ENCODE assay signal across 9 cellular contexts in genomic region chr6:155174576-155175174, GRCh38.
DNase-seq lines count a peak whose midpoint lies in the region; ATAC-seq and TF ChIP-seq lines count a peak whose summit lies in the region.
"Had no signal": no experiment of that assay in that cellular context is flagged by ENCODE, and none has a peak within 500 bp of the region (broad histone marks: within the 10 kb centered on the region; RNA-seq: fewer than 3 reads in every experiment).

No MANE protein-coding gene starts in this region.

- TF ChIP-seq EP300 in neural cell (conservative IDR thresholded peaks at IDR 0.05; ENCODE audit: poor library complexity, severe bottlenecking), result no peak

- H3K4me1 Mint-ChIP-seq in H9, result peaks cover 28 to 31% of the 10 kb centered on the region in 2 experiments
- H3K4me1 Mint-ChIP-seq in activated T-cell treated with anti-CD3 and anti-CD28 coated beads, Interleukin-2, amount 50 U/mL, for 24 hours (ENCODE audit: low read depth), result peaks cover 52% of the 10 kb centered on the region

- H3K79me2 ChIP-seq in H9 (ENCODE audit: insufficient read depth, low read length) (no peaks in the 10 kb centered on the region), Karpas-422 (ENCODE audit: low read length) (no peaks in the 10 kb centered on the region), OCI-LY3 (ENCODE audit: low read length) (no peaks in the 10 kb centered on the region), fibroblast of lung (ENCODE audit: control insufficient read depth, insufficient read depth, low read length) (no peaks in the 10 kb centered on the region), neural cell (replicated peaks; ENCODE audit: insufficient read depth, low read length) (no peaks in the 10 kb centered on the region)

- peak; percentile 92 for TF ChIP-seq RAD21 in neural cell (conservative IDR thresholded peaks at IDR 0.05)

- no peak overlapping the region for H3K9ac ChIP-seq in H9 (ENCODE audit: extremely low read depth, insufficient read length, low read length)
- H3K9ac ChIP-seq in Karpas-422 (ENCODE audit: low read length), result no peak overlapping the region
- no peak overlapping the region for H3K9ac ChIP-seq in OCI-LY3 (ENCODE audit: low read length)
- H3K9ac ChIP-seq in fibroblast of lung (ENCODE audit: insufficient read depth, low read length), result no peak overlapping the region
- peak overlapping the region; percentile 9 for H3K9ac ChIP-seq in neural cell (ENCODE audit: low read length)

- H3K36me3 ChIP-seq in GM06990 (ENCODE audit: control insufficient read depth, insufficient read depth, low read length) (no peaks in the 10 kb centered on the region), Karpas-422 (ENCODE audit: insufficient read depth, low read length) (no peaks in the 10 kb centered on the region), OCI-LY3 (replicated peaks; ENCODE audit: low read depth, low read length) (no peaks in the 10 kb centered on the region), fibroblast of lung (ENCODE audit: control insufficient read depth, insufficient read depth, low read length) (no peaks in the 10 kb centered on the region), neural cell (ENCODE audit: insufficient read depth, low read length) (no peaks in the 10 kb centered on the region), aorta (ENCODE audit: control insufficient read depth in 1 of 2, insufficient read depth in 2 of 2, low read length in 1 of 2) (no peaks in the 10 kb centered on the region)

- H3K56ac ChIP-seq in H9 (ENCODE audit: insufficient read length, low read depth, low read length), result no peak overlapping the region

- no peak overlapping the region for H3K18ac ChIP-seq in H9 (ENCODE audit: insufficient read length, low read depth, low read length)

- peaks cover 2% of the 10 kb centered on the region; the same call in 1 of the 2 replicates for H3K4me1 ChIP-seq in H9 (ENCODE audit: insufficient read depth, low read length)
- H3K4me1 ChIP-seq in Karpas-422 (ENCODE audit: low read length), result peaks cover 9% of the 10 kb centered on the region
- H3K4me1 ChIP-seq in OCI-LY3 (ENCODE audit: low read length), result peaks cover 54% of the 10 kb centered on the region
- peaks cover 4% of the 10 kb centered on the region for H3K4me1 ChIP-seq in fibroblast of lung (ENCODE audit: control insufficient read depth, extremely low read depth, insufficient read depth, low read length)
- peaks cover 0 to 8% of the 10 kb centered on the region in 2 donors for H3K4me1 ChIP-seq in aorta (ENCODE audit: control insufficient read depth in 1 of 2, insufficient read depth in 2 of 2, low read length in 2 of 2)

- no peaks in the 10 kb centered on the region for H3K9me2 ChIP-seq in Karpas-422 (replicated peaks; ENCODE audit: insufficient read depth, low read length)
- H3K9me2 ChIP-seq in neural cell (ENCODE audit: insufficient read depth, low read length), result no peaks in the 10 kb centered on the region

- H4K20me1 ChIP-seq in H9 (ENCODE audit: control insufficient read depth, insufficient read depth, insufficient read length) (no peaks in the 10 kb centered on the region), Karpas-422 (ENCODE audit: insufficient read depth, low read depth, low read length) (no peaks in the 10 kb centered on the region), OCI-LY3 (ENCODE audit: insufficient read depth, low read length) (no peaks in the 10 kb centered on the region), fibroblast of lung (ENCODE audit: control insufficient read depth, extremely low read depth, insufficient read depth, low read length) (no peaks in the 10 kb centered on the region), neural cell (ENCODE audit: insufficient read depth) (no peaks in the 10 kb centered on the region)

- ATAC-seq in aorta (ENCODE audit: low FRiP score), result peak; percentile 83

- H3K9me3 ChIP-seq in H9 (ENCODE audit: control insufficient read depth, low read depth, low read length), result no peaks in the 10 kb centered on the region
- no peaks in the 10 kb centered on the region for H3K9me3 ChIP-seq in Karpas-422 (ENCODE audit: low read length)
- H3K9me3 ChIP-seq in OCI-LY3 (ENCODE audit: insufficient read depth, low read length), result no peaks in the 10 kb centered on the region
- H3K9me3 ChIP-seq in fibroblast of lung (ENCODE audit: control insufficient read depth, insufficient read depth, low read depth, low read length), result no peaks in the 10 kb centered on the region
- no peaks in the 10 kb centered on the region for H3K9me3 ChIP-seq in neural cell (ENCODE audit: low read length)
- no peaks in the 10 kb centered on the region for H3K9me3 ChIP-seq in aorta (ENCODE audit: control insufficient read depth, low read length)

- no peaks in the 10 kb centered on the region for H3K9me3 Mint-ChIP-seq in H9
- no peaks in the 10 kb centered on the region for H3K9me3 Mint-ChIP-seq in activated T-cell treated with anti-CD3 and anti-CD28 coated beads, Interleukin-2, amount 50 U/mL, for 24 hours
- H3K9me3 Mint-ChIP-seq: mesothelial cell of epicardium had no signal

- H3K36me3 Mint-ChIP-seq in H9 (ENCODE audit: insufficient read depth in 1 of 3, low read depth in 3 of 3), result peaks cover 0 to 8% (median 7%) of the 10 kb centered on the region in 3 experiments; a peak in 5 of 7 replicates
- peaks cover 21% of the 10 kb centered on the region for H3K36me3 Mint-ChIP-seq in activated T-cell treated with anti-CD3 and anti-CD28 coated beads, Interleukin-2, amount 50 U/mL, for 24 hours (ENCODE audit: low read depth)
- H3K36me3 Mint-ChIP-seq: mesothelial cell of epicardium had no signal

- no peak overlapping the region for H2BK12ac ChIP-seq in H9 (ENCODE audit: insufficient read length, low read depth, low read length)

- DNase-seq in GM06990 (ENCODE audit: extremely low read depth, insufficient read length) (peak; percentile 46), H9 (peak; percentile 84), Karpas-422 (peak; percentile 88), fibroblast of lung (ENCODE audit: low read depth in 2 of 2) (peak; percentile 79 to 87), aorta (peak in 1 of 2 donors; percentile 54)
- peak; percentile 57 for DNase-seq in activated T-cell treated with anti-CD3 and anti-CD28 coated beads, Interleukin-2, amount 50 U/mL, for 24 hours

- H3K27ac ChIP-seq in H9 (ENCODE audit: insufficient read length, low read depth, low read length) (no peak overlapping the region), Karpas-422 (ENCODE audit: low read length) (no peak overlapping the region), OCI-LY3 (ENCODE audit: low read length) (no peak overlapping the region), fibroblast of lung (ENCODE audit: insufficient read depth, low read length) (no peak overlapping the region), neural cell (ENCODE audit: low read length) (peak overlapping the region; percentile 51), aorta (ENCODE audit: low read depth in 1 of 2, low read length in 2 of 2) (no peak overlapping the region)

- no peak overlapping the region for H3K4ac ChIP-seq in H9 (ENCODE audit: low read depth, low read length)

- no peak overlapping the region for H2BK15ac ChIP-seq in H9 (ENCODE audit: low read depth, low read length)

- H3T11ph ChIP-seq in H9 (ENCODE audit: low read length), result no peak overlapping the region

- H3K4me3 Mint-ChIP-seq in H9, result peak overlapping the region in 1 of 2 experiments; percentile 12; a peak in 1 of 5 replicates
- H3K4me3 Mint-ChIP-seq in activated T-cell treated with anti-CD3 and anti-CD28 coated beads, Interleukin-2, amount 50 U/mL, for 24 hours, result no peak overlapping the region
- H3K4me3 Mint-ChIP-seq: mesothelial cell of epicardium had no signal

- no peaks in the 10 kb centered on the region for H3F3A ChIP-seq in neural cell (ENCODE audit: insufficient read depth, low read length, poor library complexity, severe bottlenecking)

- peak overlapping the region; percentile 14 to 75 (median 56); a peak in 6 of 7 replicates for H3K27ac Mint-ChIP-seq in H9
- H3K27ac Mint-ChIP-seq in activated T-cell treated with anti-CD3 and anti-CD28 coated beads, Interleukin-2, amount 50 U/mL, for 24 hours, result peak overlapping the region; percentile 8
- H3K27ac Mint-ChIP-seq: mesothelial cell of epicardium had no signal

- no peaks in the 10 kb centered on the region for H3K23me2 ChIP-seq in H9 (ENCODE audit: insufficient read length, low read depth, low read length, poor library complexity, severe bottlenecking)

- H4K91ac ChIP-seq in H9 (ENCODE audit: insufficient read length, low read depth, low read length), result no peak overlapping the region

- H4K5ac ChIP-seq in H9 (ENCODE audit: insufficient read length, low read depth, low read length), result no peak overlapping the region

- no peak overlapping the region for H3K14ac ChIP-seq in H9 (ENCODE audit: insufficient read depth, low read length)

- no peak overlapping the region for H2BK20ac ChIP-seq in H9 (ENCODE audit: low read depth, low read length, poor library complexity, severe bottlenecking)

- H3K4me3 ChIP-seq in GM06990 (replicated peaks; ENCODE audit: low read depth, low read length) (no peak overlapping the region), Karpas-422 (ENCODE audit: low read length) (no peak overlapping the region), OCI-LY3 (ENCODE audit: low read length) (no peak overlapping the region), fibroblast of lung (replicated peaks in 1 of 4; ENCODE audit: control extremely low read depth in 1 of 4, insufficient read depth in 1 of 4, low read depth in 3 of 4, low read length in 4 of 4) (no peak overlapping the region), neural cell (ENCODE audit: low read length) (peak overlapping the region; percentile 32), aorta (ENCODE audit: low read length in 2 of 2) (no peak overlapping the region)

- no peak overlapping the region for H3K23ac ChIP-seq in H9 (ENCODE audit: insufficient read length, low read depth, low read length)

- no peak overlapping the region for H2AFZ ChIP-seq in H9 (ENCODE audit: low read length)
- H2AFZ ChIP-seq in Karpas-422 (ENCODE audit: low read length), result no peak overlapping the region
- H2AFZ ChIP-seq in OCI-LY3 (ENCODE audit: low read depth, low read length), result peak overlapping the region; percentile 16; the same call in 1 of the 2 replicates
- H2AFZ ChIP-seq in fibroblast of lung (ENCODE audit: low read length), result no peak overlapping the region
- no peak overlapping the region for H2AFZ ChIP-seq in neural cell (ENCODE audit: low read depth, low read length)

- no peak overlapping the region for H2BK5ac ChIP-seq in H9 (ENCODE audit: insufficient read length, low read length)

- TF ChIP-seq CTCF in GM06990 (IDR thresholded peaks at IDR 0.05; ENCODE audit: insufficient read depth, low read length, poor library complexity, severe bottlenecking), result peak; percentile 58
- TF ChIP-seq CTCF in H9 (conservative IDR thresholded peaks at IDR 0.05), result peak; percentile 77
- peak; percentile 67 for TF ChIP-seq CTCF in OCI-LY3 (IDR thresholded peaks at IDR 0.05; ENCODE audit: low read depth, low read length)
- TF ChIP-seq CTCF in fibroblast of lung (conservative IDR thresholded peaks at IDR 0.05 in 1 of 2, IDR thresholded peaks at IDR 0.05 in 1 of 2; ENCODE audit: low read depth in 1 of 2, low read length in 2 of 2), result peak; percentile 69 to 81
- peak; percentile 93 for TF ChIP-seq CTCF in neural cell (IDR thresholded peaks at IDR 0.05; ENCODE audit: poor library complexity, severe bottlenecking)

- no peaks in the 10 kb centered on the region for H3K79me1 ChIP-seq in H9 (ENCODE audit: insufficient read depth, low read depth, low read length, poor library complexity, severe bottlenecking)

- H2BK120ac ChIP-seq in H9 (ENCODE audit: low read depth, low read length, poor library complexity, severe bottlenecking), result no peak overlapping the region

- no CpG with 5 or more reads among the region's 11 CpGs for WGBS in H9 (ENCODE audit: extremely low coverage, insufficient read length, low lambda C conversion rate)
- 18 to 19% methylated on average over 11 of the region's 11 CpGs for WGBS in aorta, 2 donors

- no peak overlapping the region for H4K8ac ChIP-seq in H9 (replicated peaks; ENCODE audit: insufficient read length, low read depth, low read length)

- H3K4me2 ChIP-seq in H9 (ENCODE audit: insufficient read depth, insufficient read length, low read length) (no peak overlapping the region), Karpas-422 (ENCODE audit: low read depth, low read length, poor library complexity, severe bottlenecking) (no peak overlapping the region), OCI-LY3 (ENCODE audit: low read length) (0 out of 2 replicates have a peak overlapping the region, but pooled peaks have one; percentile 30), fibroblast of lung (ENCODE audit: extremely low read depth, insufficient read depth, low read length) (no peak overlapping the region), neural cell (ENCODE audit: low read length) (peak overlapping the region; percentile 69)

- H3K27me3 Mint-ChIP-seq in H9 (ENCODE audit: low read depth), result no peaks in the 10 kb centered on the region
- no peaks in the 10 kb centered on the region for H3K27me3 Mint-ChIP-seq in activated T-cell treated with anti-CD3 and anti-CD28 coated beads, Interleukin-2, amount 50 U/mL, for 24 hours

- no peak overlapping the region for H2AK5ac ChIP-seq in H9 (ENCODE audit: insufficient read length, low read length)

- no peaks in the 10 kb centered on the region for H3K27me3 ChIP-seq in GM06990 (replicated peaks; ENCODE audit: control insufficient read depth, insufficient read depth, low read length)
- no peaks in the 10 kb centered on the region for H3K27me3 ChIP-seq in H9 (ENCODE audit: insufficient read depth, low read length)
- no peaks in the 10 kb centered on the region for H3K27me3 ChIP-seq in Karpas-422 (ENCODE audit: low read length)
- H3K27me3 ChIP-seq in OCI-LY3 (ENCODE audit: low read depth, low read length), result no peaks in the 10 kb centered on the region
- H3K27me3 ChIP-seq in fibroblast of lung (ENCODE audit: control insufficient read depth, insufficient read depth, low read length), result no peaks in the 10 kb centered on the region
- H3K27me3 ChIP-seq in neural cell (ENCODE audit: insufficient read depth, low read depth, low read length), result no peaks in the 10 kb centered on the region
- H3K27me3 ChIP-seq in aorta (ENCODE audit: control insufficient read depth in 1 of 2, insufficient read depth in 2 of 2, low read length in 1 of 2), result no peaks in the 10 kb centered on the region

- intact Hi-C loops in aorta (cut with DNase I), result loop anchor here (1.0 to 10.0 kb wide), 4 partner anchors 182 to 500 kb away; no protein-coding TSS in a partner anchor

Comparison
In these comparisons a context has a peak if more than half of its experiments do, and no peak if none do; other contexts are left out.
1. H3K4me2 ChIP-seq: peak in OCI-LY3 (single experiment) and neural cell (single experiment); none in H9 (single experiment), Karpas-422 (single experiment) and fibroblast of lung (single experiment).
2. Peak in every context shown above with its lines, with median percentiles within 50 percentile points of each other: CTCF ChIP-seq.